Comparison of ENCODE assay signal across 11 cellular contexts in the genomic region with DNA sequence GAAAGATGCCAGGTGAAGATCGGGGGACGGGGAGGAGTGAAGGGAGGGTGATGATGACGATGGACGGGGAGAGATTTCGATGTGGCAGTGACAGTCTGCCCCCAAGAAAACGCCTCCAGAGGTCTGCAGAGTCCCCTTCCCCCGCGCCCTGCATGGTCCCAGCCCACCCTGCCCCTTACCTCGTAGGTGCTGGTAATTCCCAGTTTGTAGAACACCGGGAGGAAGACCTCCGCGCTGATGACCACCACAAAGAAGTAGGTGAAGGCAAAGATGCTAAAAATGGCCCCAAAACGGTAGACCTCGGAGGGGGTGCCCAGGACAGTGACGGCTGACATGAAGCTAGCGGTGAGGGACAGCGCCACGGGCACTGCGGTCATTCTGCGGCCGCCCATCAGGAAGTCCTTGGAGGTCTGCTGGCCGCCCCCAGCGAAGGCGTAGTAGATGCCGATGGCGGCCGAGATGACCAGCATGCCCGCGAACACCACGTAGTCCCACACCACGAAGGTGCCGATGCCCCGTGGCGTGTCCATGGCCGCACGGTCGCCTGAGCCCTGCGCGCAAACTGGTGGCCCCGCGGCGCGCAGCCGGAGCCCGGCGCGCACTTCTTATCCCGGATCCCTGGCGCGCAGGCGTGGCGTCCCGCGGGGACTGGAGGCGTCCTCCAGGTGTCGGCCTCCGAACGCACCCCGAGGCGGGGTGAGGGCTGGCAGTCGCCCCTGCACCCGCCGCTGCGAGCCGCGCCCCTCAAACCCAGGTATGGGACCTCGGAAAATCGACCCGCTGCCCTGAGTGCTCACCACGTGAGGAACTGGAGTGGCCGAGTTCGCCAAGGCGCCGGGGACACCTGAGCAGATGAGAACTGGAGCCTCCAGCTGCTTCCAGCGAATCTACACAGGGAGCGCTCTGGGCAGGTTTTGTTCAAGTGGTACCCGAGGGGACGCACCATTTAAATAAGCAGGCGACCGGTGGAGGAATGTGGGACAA. TPM values are rescaled to one million over a fixed set of nuclear protein-coding genes. Genes with fewer than 3 reads are reported as not detected.
DNase-seq lines count a peak whose midpoint lies in the region; ATAC-seq, FAIRE-seq and TF ChIP-seq lines count a peak whose summit lies in the region.
"Had no signal": no experiment of that assay in that cellular context is flagged by ENCODE, and none has a peak within 500 bp of the region (broad histone marks: within the 10 kb centered on the region; RNA-seq: fewer than 3 reads in every experiment).

A gene with protein sequence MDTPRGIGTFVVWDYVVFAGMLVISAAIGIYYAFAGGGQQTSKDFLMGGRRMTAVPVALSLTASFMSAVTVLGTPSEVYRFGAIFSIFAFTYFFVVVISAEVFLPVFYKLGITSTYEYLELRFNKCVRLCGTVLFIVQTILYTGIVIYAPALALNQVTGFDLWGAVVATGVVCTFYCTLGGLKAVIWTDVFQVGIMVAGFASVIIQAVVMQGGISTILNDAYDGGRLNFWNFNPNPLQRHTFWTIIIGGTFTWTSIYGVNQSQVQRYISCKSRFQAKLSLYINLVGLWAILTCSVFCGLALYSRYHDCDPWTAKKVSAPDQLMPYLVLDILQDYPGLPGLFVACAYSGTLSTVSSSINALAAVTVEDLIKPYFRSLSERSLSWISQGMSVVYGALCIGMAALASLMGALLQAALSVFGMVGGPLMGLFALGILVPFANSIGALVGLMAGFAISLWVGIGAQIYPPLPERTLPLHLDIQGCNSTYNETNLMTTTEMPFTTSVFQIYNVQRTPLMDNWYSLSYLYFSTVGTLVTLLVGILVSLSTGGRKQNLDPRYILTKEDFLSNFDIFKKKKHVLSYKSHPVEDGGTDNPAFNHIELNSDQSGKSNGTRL (minus strand): TSS at position 920 of the 984 bp plus-strand sequence. CDS start 390 bp downstream, at position 530.

- H3K27ac ChIP-seq in RWPE2 (ENCODE audit: poor library complexity, severe bottlenecking) (no peak within 1 kb of the TSS), HepG2 (ENCODE audit: extremely low read length, insufficient read depth, low read length) (no peak within 1 kb of the TSS)

- BruUV-seq in HepG2 (replicated peaks; lab: Mats Ljungman, UMichigan), result no TSS peak

- 41% methylated on average over 38 of the region's 80 CpGs for WGBS in HepG2 (ENCODE audit: low lambda C conversion rate)

- TF ChIP-seq POLR2A in HepG2 (IDR thresholded peaks at IDR 0.05; ENCODE audit: insufficient read depth in 1 of 2, low read depth in 2 of 2, low read length in 2 of 2), result no peak
- TF ChIP-seq POLR2A in GM12892 (IDR thresholded peaks at IDR 0.05; ENCODE audit: low read depth, low read length), result no peak

- POLR2A ChIA-PET in HepG2 (lab: Yijun Ruan, JAX), result no interaction called here

- H3K4me1 ChIP-seq in RWPE2 (ENCODE audit: insufficient read depth, poor library complexity, severe bottlenecking) (no peaks in the 10 kb centered on the region), iPS-15b (ENCODE audit: control insufficient read depth, insufficient read depth, low read length) (no peaks in the 10 kb centered on the region), HepG2 (ENCODE audit: insufficient read depth, low read length) (no peaks in the 10 kb centered on the region)

- ATAC-seq in RWPE2 (ENCODE audit: low read depth) (peak; percentile 56), HepG2 (no peak; the same call in 2 of the 3 replicates)
- ATAC-seq: naive thymus-derived CD4-positive, alpha-beta T cell had no signal

- H3K79me2 ChIP-seq in HepG2 (ENCODE audit: insufficient read depth, low read length), result no peaks in the 10 kb centered on the region

- no peak for TF ChIP-seq CTCF in RWPE2 (IDR thresholded peaks at IDR 0.05; ENCODE audit: poor library complexity, severe bottlenecking)
- no peak for TF ChIP-seq CTCF in HepG2 (CRISPR knock-in tag; IDR thresholded peaks at IDR 0.05)

- in situ Hi-C loops in HepG2 (cut with HindIII; ENCODE audit: extremely low pct_ligation_motif_present, low pct_unique_long_range_greater_than_20kb), result no loop called here

- CTCF ChIA-PET in HepG2 (lab: Yijun Ruan, JAX; ENCODE audit: low intra/inter-chr PET ratio, low total read pairs), result no interaction called here

- H4K20me1 ChIP-seq in HepG2 (ENCODE audit: insufficient read depth, low read length), result no peaks in the 10 kb centered on the region

- peak within 1 kb of the TSS; percentile 47; the same call in 1 of the 2 replicates for H3K4me3 ChIP-seq in H7 (ENCODE audit: insufficient read depth, low read depth, low read length)
- peak within 1 kb of the TSS; percentile 10 for H3K4me3 ChIP-seq in RWPE2 (ENCODE audit: severe bottlenecking)
- peak within 1 kb of the TSS; percentile 72 for H3K4me3 ChIP-seq in iPS-15b (ENCODE audit: low read depth, low read length)
- H3K4me3 ChIP-seq in skeletal muscle cell (ENCODE audit: low read depth, low read length), result peak within 1 kb of the TSS; percentile 15
- no peak within 1 kb of the TSS for H3K4me3 ChIP-seq in HepG2 (replicated peaks in 1 of 3; ENCODE audit: insufficient read depth in 1 of 3, low read depth in 2 of 3, low read length in 3 of 3)

- H3K36me3 ChIP-seq in H7 (replicated peaks; ENCODE audit: control insufficient read depth, insufficient read depth, low read length) (no peaks in the 10 kb centered on the region), RWPE2 (ENCODE audit: low read depth) (no peaks in the 10 kb centered on the region), iPS-15b (ENCODE audit: control insufficient read depth, insufficient read depth, low read length) (no peaks in the 10 kb centered on the region), HepG2 (replicated peaks in 1 of 2; ENCODE audit: control insufficient read depth in 1 of 2, insufficient read depth in 2 of 2, low read length in 2 of 2) (no peaks in the 10 kb centered on the region)

- peaks cover 23% of the 10 kb centered on the region; the same call in 1 of the 2 replicates for H3K27me3 ChIP-seq in H7 (ENCODE audit: control insufficient read depth, insufficient read depth, low read length)
- H3K27me3 ChIP-seq in RWPE2 (ENCODE audit: insufficient read depth, poor library complexity, severe bottlenecking), result peaks cover 40% of the 10 kb centered on the region
- H3K27me3 ChIP-seq in iPS-15b (ENCODE audit: control insufficient read depth, insufficient read depth, low read length), result peaks cover 40% of the 10 kb centered on the region
- 0 out of 5 replicates have a peak, but pooled peaks cover 0 to 3% of the 10 kb centered on the region in 2 experiments for H3K27me3 ChIP-seq in HepG2 (ENCODE audit: control insufficient read depth in 1 of 2, insufficient read depth in 2 of 2, low read length in 2 of 2)

- H2AFZ ChIP-seq in HepG2 (ENCODE audit: low read length), result no peak within 1 kb of the TSS

- intact Hi-C loops in HepG2 (cut with micrococcal nuclease; ENCODE audit: unreplicated experiment), result no loop called here

- no peak within 1 kb of the TSS for H3K4me2 ChIP-seq in HepG2 (ENCODE audit: low read depth, low read length)

- TF ChIP-seq EP300 in HepG2 (IDR thresholded peaks at IDR 0.05; ENCODE audit: low read depth in 2 of 2, low read length in 2 of 2) (no peak), HepG2 (CRISPR knock-in tag; IDR thresholded peaks at IDR 0.05; ENCODE audit: borderline replicate concordance) (no peak)

- TF ChIP-seq RAD21 in HepG2 (CRISPR knock-in tag; IDR thresholded peaks at IDR 0.05), result no peak

- DNase-seq in H7, result peak; percentile 33
- no peak for DNase-seq in RWPE2 (ENCODE audit: low spot score)
- DNase-seq in skeletal muscle cell (ENCODE audit: low read depth), result no peak
- no peak for DNase-seq in activated CD4-positive, alpha-beta T cell treated with anti-CD3 and anti-CD28 coated beads for 48 hours
- no peak for DNase-seq in HepG2 (ENCODE audit: low spot score)
- no peak for DNase-seq in GM12892 (ENCODE audit: insufficient read length)
- DNase-seq: activated CD8-positive, alpha-beta memory T cell treated with anti-CD3 and anti-CD28 coated beads, Interleukin-2, amount 50 U/mL, for 4 hours; naive thymus-derived CD4-positive, alpha-beta T cell; stimulated activated CD4-positive, alpha-beta T cell treated with anti-CD3 and anti-CD28 coated beads, Interleukin-4, amount 100 ng/mL, for 4 hours had no signal

- no peak within 1 kb of the TSS for H3K9ac ChIP-seq in iPS-15b (ENCODE audit: low read depth, low read length)
- H3K9ac ChIP-seq in HepG2 (ENCODE audit: insufficient read depth, low read depth, low read length), result no peak within 1 kb of the TSS

- no peaks in the 10 kb centered on the region for H3K9me3 ChIP-seq in RWPE2 (ENCODE audit: severe bottlenecking)
- peaks cover 3% of the 10 kb centered on the region for H3K9me3 ChIP-seq in iPS-15b (ENCODE audit: control insufficient read depth, insufficient read depth, low read length)
- no peaks in the 10 kb centered on the region for H3K9me3 ChIP-seq in HepG2 (ENCODE audit: low read length)

- FAIRE-seq in HepG2 (lab: Jason Lieb, UNC), result no peak
- no peak for FAIRE-seq in GM12892 (lab: Jason Lieb, UNC)
- FAIRE-seq: frontal cortex had no signal

TF ChIP-seq in HepG2, 621 proteins besides CTCF, POLR2A, EP300 and RAD21:
- TF ChIP-seq DR1 (CRISPR knock-in tag; IDR thresholded peaks at IDR 0.05), result no peak

RNA-seq across cellular contexts. Expression of the gene that starts here (rescaled TPM):
- total RNA-seq in H7 (2014; rRNA removed; shearing (Covaris generic)), result not detected in 2 replicates
- not detected in 2 replicates for total RNA-seq in HepG2 (2016; rRNA removed; fragmentation: Illumina TruSeq; extraction: Trizol)
- not detected in 2 replicates for total RNA-seq in HepG2 (2016; cell fraction: cytosol; rRNA removed; fragmentation: Illumina TruSeq; extraction: Trizol; ENCODE audit: low read depth)
- total RNA-seq in HepG2 (2016; cell fraction: insoluble cytoplasmic fraction; rRNA removed; fragmentation: Illumina TruSeq; extraction: Trizol), result not detected in 2 replicates
- total RNA-seq in HepG2 (2016; cell fraction: membrane; rRNA removed; fragmentation: Illumina TruSeq; extraction: Trizol), result not detected in 2 replicates
- total RNA-seq in HepG2 (2016; cell fraction: nucleus; rRNA removed; fragmentation: Illumina TruSeq; extraction: Trizol), result not detected in 2 replicates
- not detected in 2 replicates for polyA plus RNA-seq in HepG2 (2011; rRNA removed)
- not detected in 2 replicates for polyA plus RNA-seq in HepG2 (2011; cell fraction: cytosol; rRNA removed)
- polyA plus RNA-seq in HepG2 (2011; cell fraction: nucleus; rRNA removed), result not detected in 2 replicates
- not detected in 2 replicates for polyA plus RNA-seq in HepG2 (2012)
- polyA plus RNA-seq in HepG2 (2016; cell fraction: cytosol; fragmentation: Illumina TruSeq; extraction: Trizol; ENCODE audit: low read depth), result not detected in 2 replicates
- polyA plus RNA-seq in HepG2 (2016; cell fraction: insoluble cytoplasmic fraction; fragmentation: Illumina TruSeq; extraction: Trizol; ENCODE audit: low read depth), result not detected in 2 replicates
- polyA plus RNA-seq in HepG2 (2016; cell fraction: membrane; fragmentation: Illumina TruSeq; extraction: Trizol; ENCODE audit: low read depth), result not detected in 2 replicates
- not detected in 2 replicates for polyA plus RNA-seq in HepG2 (2016; cell fraction: nucleus; fragmentation: Illumina TruSeq; extraction: Trizol; ENCODE audit: insufficient read depth, low read depth)
- polyA minus RNA-seq in HepG2 (2011; rRNA and poly(A)+ RNA removed; ENCODE audit: low replicate concordance), result not detected in 2 replicates
- polyA minus RNA-seq in HepG2 (2011; cell fraction: cytosol; rRNA and poly(A)+ RNA removed), result not detected in 2 replicates
- not detected in 2 replicates for polyA minus RNA-seq in HepG2 (2011; cell fraction: nucleus; rRNA and poly(A)+ RNA removed)
- not detected for polyA plus RNA-seq in GM12892 (2012; ENCODE audit: missing spikeins)
- total RNA-seq: naive thymus-derived CD4-positive, alpha-beta T cell had no signal
- polyA plus RNA-seq: naive thymus-derived CD4-positive, alpha-beta T cell had no signal

Comparison
In these comparisons a context has a peak if more than half of its experiments do, and no peak if none do; other contexts are left out.
1. Peak in DNase-seq and H3K4me3 ChIP-seq in H7; RNA of the gene not detected or under 1 TPM.
2. H3K4me3 ChIP-seq: peak in RWPE2 (single experiment), iPS-15b (single experiment) and skeletal muscle cell (single experiment); none in HepG2 (0 of 3).